ENCODE assay signal across 1 cellular context in genomic region chr1:54810144-54810942, GRCh38.
TF ChIP-seq lines count a peak whose summit lies in the region.

No MANE protein-coding gene starts in this region.

TF ChIP-seq in H1, 55 proteins besides CTCF, POLR2A, EP300 and RAD21 (continued from another document):
- 0 out of 4 replicates have a peak, but pooled peaks of 1 of the 2 experiments have one; percentile 31 for TF ChIP-seq SIN3A (conservative IDR thresholded peaks at IDR 0.05 in 1 of 2, IDR thresholded peaks at IDR 0.05 in 1 of 2; ENCODE audit: low read depth in 1 of 2, low read length in 2 of 2)
- 0 out of 2 replicates have a peak, but pooled peaks have one; percentile 31 for TF ChIP-seq YY1 (IDR thresholded peaks at IDR 0.05; ENCODE audit: low read depth, low read length)
- no peak for TF ChIP-seq JUND (IDR thresholded peaks at IDR 0.05; ENCODE audit: low read length)
- no peak for TF ChIP-seq POLR2AphosphoS5 (IDR thresholded peaks at IDR 0.05; ENCODE audit: low read depth, low read length)
- TF ChIP-seq KDM4A (IDR thresholded peaks at IDR 0.05; ENCODE audit: low read depth, low read length, severe bottlenecking): no peak
- TF ChIP-seq, protein P1, sequence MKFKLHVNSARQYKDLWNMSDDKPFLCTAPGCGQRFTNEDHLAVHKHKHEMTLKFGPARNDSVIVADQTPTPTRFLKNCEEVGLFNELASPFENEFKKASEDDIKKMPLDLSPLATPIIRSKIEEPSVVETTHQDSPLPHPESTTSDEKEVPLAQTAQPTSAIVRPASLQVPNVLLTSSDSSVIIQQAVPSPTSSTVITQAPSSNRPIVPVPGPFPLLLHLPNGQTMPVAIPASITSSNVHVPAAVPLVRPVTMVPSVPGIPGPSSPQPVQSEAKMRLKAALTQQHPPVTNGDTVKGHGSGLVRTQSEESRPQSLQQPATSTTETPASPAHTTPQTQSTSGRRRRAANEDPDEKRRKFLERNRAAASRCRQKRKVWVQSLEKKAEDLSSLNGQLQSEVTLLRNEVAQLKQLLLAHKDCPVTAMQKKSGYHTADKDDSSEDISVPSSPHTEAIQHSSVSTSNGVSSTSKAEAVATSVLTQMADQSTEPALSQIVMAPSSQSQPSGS (IDR thresholded peaks at IDR 0.05; ENCODE audit: low read length): no peak
- no peak for TF ChIP-seq CEBPB (IDR thresholded peaks at IDR 0.05; ENCODE audit: low read depth, low read length)
- no peak for TF ChIP-seq USF2 (IDR thresholded peaks at IDR 0.05; ENCODE audit: low read length)
- no peak for TF ChIP-seq TAF1 (IDR thresholded peaks at IDR 0.05; ENCODE audit: low read depth, low read length)
- TF ChIP-seq TAF7 (optimal IDR thresholded peaks at IDR 0.05; ENCODE audit: borderline replicate concordance, low read depth, low read length): no peak
- no peak for TF ChIP-seq SP4 (IDR thresholded peaks at IDR 0.05; ENCODE audit: low read length)
- no peak for TF ChIP-seq SP1 (IDR thresholded peaks at IDR 0.05; ENCODE audit: low read depth, low read length)
- TF ChIP-seq CTBP2 (IDR thresholded peaks at IDR 0.05; ENCODE audit: borderline replicate concordance, insufficient read depth, insufficient read length, low read length): no peak
- no peak for TF ChIP-seq CREB1 (IDR thresholded peaks at IDR 0.05)
- peak; percentile 30; the same call in 1 of the 2 replicates for TF ChIP-seq TBP (IDR thresholded peaks at IDR 0.05; ENCODE audit: low read depth, low read length)
- TF ChIP-seq CHD1 (IDR thresholded peaks at IDR 0.05; ENCODE audit: low read depth, low read length): no peak
- TF ChIP-seq GABPA (IDR thresholded peaks at IDR 0.05; ENCODE audit: borderline replicate concordance, insufficient read depth, low read length): peak; percentile 30; the same call in 1 of the 2 replicates
- TF ChIP-seq SP2 (IDR thresholded peaks at IDR 0.05; ENCODE audit: low read length): no peak
- no peak for TF ChIP-seq SRF (IDR thresholded peaks at IDR 0.05; ENCODE audit: low read depth, low read length)
- no peak for TF ChIP-seq SAP30 (IDR thresholded peaks at IDR 0.05; ENCODE audit: insufficient read depth, insufficient replicate concordance, low read length)
- TF ChIP-seq CBX8 (IDR thresholded peaks at IDR 0.05; ENCODE audit: borderline replicate concordance, low read depth, low read length): no peak
- no peak for TF ChIP-seq FOSL1 (IDR thresholded peaks at IDR 0.05; ENCODE audit: insufficient read depth, low read depth, low read length)
- TF ChIP-seq RXRA (IDR thresholded peaks at IDR 0.05; ENCODE audit: insufficient read depth, low read depth, low read length): no peak
